In the genomic region with DNA sequence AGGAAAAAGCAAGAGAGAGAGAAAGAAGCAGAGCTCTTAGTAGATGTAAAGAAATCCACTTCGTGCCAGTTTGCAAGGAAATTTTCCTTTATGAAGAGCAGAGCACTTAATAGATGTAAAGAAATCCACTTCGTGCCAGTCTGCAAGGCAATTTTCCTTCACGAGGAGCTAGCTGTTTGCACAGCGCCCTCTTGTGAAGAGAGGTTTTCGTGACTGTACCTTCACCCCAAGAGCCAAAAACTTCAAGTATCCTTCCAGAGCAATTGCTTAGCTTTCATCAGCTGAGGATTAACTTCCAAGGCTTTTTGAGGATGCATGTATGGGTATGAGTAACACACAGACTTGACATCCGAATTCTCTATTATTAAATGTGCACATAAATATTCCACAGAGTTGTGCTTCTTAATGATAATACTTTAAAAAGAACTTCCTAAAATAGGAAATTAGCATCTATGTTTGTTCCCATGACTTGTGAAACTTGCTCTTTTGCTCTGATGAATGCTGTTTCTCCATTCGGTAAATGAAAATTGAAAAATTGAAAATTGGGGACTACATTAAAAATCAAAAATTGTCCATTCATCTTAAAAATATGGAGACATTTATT, we compare ENCODE assay signal across 8 cellular contexts.
DNase-seq lines count a peak whose midpoint lies in the region; ATAC-seq and TF ChIP-seq lines count a peak whose summit lies in the region.

No MANE protein-coding gene starts in this region.

- no peaks in the 10 kb centered on the region for H3K4me1 ChIP-seq in KMS-11 (ENCODE audit: low read depth, poor library complexity, severe bottlenecking)
- H3K4me1 ChIP-seq in body of pancreas, result no peaks in the 10 kb centered on the region
- H3K4me1 ChIP-seq in spleen, result peaks cover 0 to 6% (median 3%) of the 10 kb centered on the region in 6 donors

- no peaks in the 10 kb centered on the region for H3K9me3 ChIP-seq in body of pancreas
- no peaks in the 10 kb centered on the region for H3K9me3 ChIP-seq in spleen

- no peak overlapping the region for H2AFZ ChIP-seq in KMS-11 (ENCODE audit: low read depth)

- no peaks in the 10 kb centered on the region for H3K36me3 ChIP-seq in KMS-11 (ENCODE audit: insufficient read depth)
- no peaks in the 10 kb centered on the region for H3K36me3 ChIP-seq in body of pancreas (replicated peaks in 1 of 2; ENCODE audit: insufficient read depth in 1 of 2, low read depth in 2 of 2)
- H3K36me3 ChIP-seq in spleen, result no peaks in the 10 kb centered on the region

- H3K79me2 ChIP-seq in KMS-11 (ENCODE audit: insufficient read depth, low read depth), result no peaks in the 10 kb centered on the region

- no peak overlapping the region for H3K27ac ChIP-seq in KMS-11
- no peak overlapping the region for H3K27ac ChIP-seq in body of pancreas
- no peak overlapping the region for H3K27ac ChIP-seq in spleen

- WGBS in body of pancreas, 2 donors, result 5 to 7% methylated on average over 7 of the region's 7 CpGs
- 13 to 15% (median 13%) methylated on average over 7 of the region's 7 CpGs for whole genome bisulfite sequencing in spleen, 5 donors

- H3K9ac ChIP-seq in KMS-11, result no peak overlapping the region

- intact Hi-C loops in body of pancreas (cut with DNase I) (no loop called here), spleen (cut with DNase I; ENCODE audit: low total_unique reads) (no loop called here)

- DNase-seq in activated CD4-positive, CD25-positive, alpha-beta regulatory T cell treated with anti-CD3 and anti-CD28 coated beads, Interleukin-2, amount 50 U/mL, for 16 hours (ENCODE audit: low read depth, low spot score), result peak; percentile 1
- DNase-seq in body of pancreas (peak; percentile 61 to 70 (median 68)), iPS-NIHi7 (ENCODE audit: extremely low spot score) (peak; percentile 46), spleen (no peak)

- ATAC-seq in activated CD4-positive, CD25-positive, alpha-beta regulatory T cell treated with anti-CD3 and anti-CD28 coated beads, Interleukin-2, amount 50 U/mL, for 24 hours, result no peak
- peak; percentile 89 for ATAC-seq in SK-N-SH treated with all-trans-retinoic acid at 6 μM for 48 hours
- ATAC-seq in body of pancreas, result peak; percentile 55
- no peak for ATAC-seq in HG02884 (IDR thresholded peaks at IDR 0.05; ENCODE audit: unreplicated experiment)

- H4K20me1 ChIP-seq in KMS-11 (ENCODE audit: insufficient read depth), result no peaks in the 10 kb centered on the region

- H3K27me3 ChIP-seq in KMS-11 (ENCODE audit: insufficient read depth, low read depth) (no peaks in the 10 kb centered on the region), body of pancreas (no peaks in the 10 kb centered on the region), spleen (replicated peaks in 1 of 7) (no peaks in the 10 kb centered on the region)

- H3K4me3 ChIP-seq in KMS-11 (IDR thresholded peaks at IDR 0.05; ENCODE audit: insufficient read depth, low read depth, low read length), result no peak overlapping the region
- H3K4me3 ChIP-seq in body of pancreas, result no peak overlapping the region
- H3K4me3 ChIP-seq in spleen, result no peak overlapping the region

- no peak for TF ChIP-seq POLR2A in body of pancreas (IDR thresholded peaks at IDR 0.05)
- TF ChIP-seq POLR2A in spleen (IDR thresholded peaks at IDR 0.05), result no peak

- TF ChIP-seq CTCF in KMS-11 (conservative IDR thresholded peaks at IDR 0.05; ENCODE audit: low read depth, low read length), result peak; percentile 92
- peak; percentile 32 to 71 (median 63) for TF ChIP-seq CTCF in body of pancreas (IDR thresholded peaks at IDR 0.05)
- peak in 8 of 11 experiments; percentile 27 to 65 (median 50) for TF ChIP-seq CTCF in spleen (IDR thresholded peaks at IDR 0.05 in 8 of 11, conservative IDR thresholded peaks at IDR 0.05 in 3 of 11)

- no peak overlapping the region for H3K4me2 ChIP-seq in KMS-11

TF ChIP-seq in SK-N-SH treated with all-trans-retinoic acid at 6 μM for 48 hours, 23 proteins besides CTCF, POLR2A, EP300 and RAD21:
- TF ChIP-seq BACH2 (CRISPR knock-in tag; IDR thresholded peaks at IDR 0.05; ENCODE audit: borderline replicate concordance), result no peak
- TF ChIP-seq SNAI2 (CRISPR knock-in tag; IDR thresholded peaks at IDR 0.05), result no peak
TF ChIP-seq in SK-N-SH treated with all-trans-retinoic acid at 6 μM for 48 hours: peak in this region for 0.

Comparison
In these comparisons a context has a peak if more than half of its experiments do, and no peak if none do; other contexts are left out.
1. ATAC-seq: peak in SK-N-SH treated with all-trans-retinoic acid at 6 μM for 48 hours (single experiment) and body of pancreas (single experiment); none in activated CD4-positive, CD25-positive, alpha-beta regulatory T cell treated with anti-CD3 and anti-CD28 coated beads, Interleukin-2, amount 50 U/mL, for 24 hours (0 of 2) and HG02884 (single experiment).
2. Peak in every context shown above with its lines, with median percentiles within 50 percentile points of each other: CTCF ChIP-seq.